8 cellular contexts compared by ENCODE assay signal in genomic region chr1:25858494-25858893, GRCh38. TPM values are rescaled to one million over a fixed set of nuclear protein-coding genes. Genes with fewer than 3 reads are reported as not detected.
A peak's percentile ranks its signal among the peaks of the same experiment; 100 is the strongest.
DNase-seq lines count a peak whose midpoint lies in the region; ATAC-seq and TF ChIP-seq lines count a peak whose summit lies in the region.

No MANE protein-coding gene starts in this region.

- no peaks in the 10 kb centered on the region for H3K9me3 Mint-ChIP-seq in mesothelial cell of epicardium

- CTCF ChIA-PET in IMR-90 (lab: Yijun Ruan, JAX), result no interaction called here

- peak overlapping the region; percentile 18; the same call in 1 of the 2 replicates for H3K4ac ChIP-seq in IMR-90 (ENCODE audit: low read depth, low read length)

- peak overlapping the region; percentile 80 for H3K27ac Mint-ChIP-seq in mesothelial cell of epicardium

- H3K79me1 ChIP-seq in IMR-90 (ENCODE audit: low read depth in 1 of 2, low read length in 2 of 2), result peaks cover 13 to 27% of the 10 kb centered on the region in 2 experiments

- H3K4me1 ChIP-seq in BLaER1 treated with 17β-estradiol and CSF1 and Interleukin-3, amounts not matched to agents 10 nM and 100 nM, result peaks cover 37 to 49% (median 44%) of the 10 kb centered on the region in 10 experiments
- H3K4me1 ChIP-seq in IMR-90 (ENCODE audit: control insufficient read depth, insufficient read depth, low read length), result no peaks in the 10 kb centered on the region; the same call in 1 of the 2 replicates
- peaks cover 11% of the 10 kb centered on the region for H3K4me1 ChIP-seq in adipocyte (ENCODE audit: control insufficient read depth, insufficient read depth, low read length)

- no peak overlapping the region for H2BK120ac ChIP-seq in IMR-90 (ENCODE audit: low read depth, low read length)

- H3K9me1 ChIP-seq in IMR-90 (ENCODE audit: insufficient read depth, low read length), result no peaks in the 10 kb centered on the region; the same call in 1 of the 2 replicates

- H4K5ac ChIP-seq in IMR-90 (ENCODE audit: low read depth, low read length), result no peak overlapping the region

- no peak overlapping the region for H2BK5ac ChIP-seq in IMR-90 (ENCODE audit: low read depth, low read length, poor library complexity, severe bottlenecking)

- H3K27ac ChIP-seq in BLaER1 treated with 17β-estradiol and CSF1 and Interleukin-3, amounts not matched to agents 10 nM and 100 nM, result peak overlapping the region in 9 of 11 experiments; percentile 86 to 98 (median 92); a peak in 18 of 22 replicates
- H3K27ac ChIP-seq in IMR-90 (ENCODE audit: insufficient read depth, low read length), result no peak overlapping the region; the same call in 1 of the 2 replicates

- peaks cover 14% of the 10 kb centered on the region for H3K36me3 Mint-ChIP-seq in mesothelial cell of epicardium

- dilution Hi-C loops in IMR-90 (cut with HindIII; ENCODE audit: low sequenced_read_pairs, unreplicated experiment), result no loop called here

- peaks cover 0 to 19% (median 10%) of the 10 kb centered on the region in 11 experiments; a peak in 13 of 22 replicates for H3K36me3 ChIP-seq in BLaER1 treated with 17β-estradiol and CSF1 and Interleukin-3, amounts not matched to agents 10 nM and 100 nM
- H3K36me3 ChIP-seq in IMR-90 (ENCODE audit: control insufficient read depth, insufficient read depth, low read length) (peaks cover 15% of the 10 kb centered on the region), adipocyte (ENCODE audit: control insufficient read depth, insufficient read depth, low read length, severe bottlenecking) (peaks cover 9% of the 10 kb centered on the region)

- H3K27me3 ChIP-seq in BLaER1 treated with 17β-estradiol and CSF1 and Interleukin-3, amounts not matched to agents 10 nM and 100 nM, result no peaks in the 10 kb centered on the region
- H3K27me3 ChIP-seq in IMR-90 (ENCODE audit: control insufficient read depth, insufficient read depth, low read length) (no peaks in the 10 kb centered on the region), adipocyte (replicated peaks; ENCODE audit: control insufficient read depth, insufficient read depth, low read length) (no peaks in the 10 kb centered on the region)

- H3K4me1 Mint-ChIP-seq in mesothelial cell of epicardium, result peaks cover 24% of the 10 kb centered on the region

- H2AFZ ChIP-seq in IMR-90 (replicated peaks; ENCODE audit: low read length, poor library complexity), result peak overlapping the region; percentile 98

- in situ Hi-C loops in IMR-90 (cut with MboI; ENCODE audit: low sequenced_read_pairs), result no loop called here

- H3K4me3 ChIP-seq in BLaER1 treated with 17β-estradiol and CSF1 and Interleukin-3, amounts not matched to agents 10 nM and 100 nM, result peak overlapping the region; percentile 56 to 75 (median 70)
- H3K4me3 ChIP-seq in IMR-90 (ENCODE audit: insufficient read depth, low read depth, low read length) (peak overlapping the region; percentile 58; the same call in 1 of the 2 replicates), adipocyte (ENCODE audit: low read length) (peak overlapping the region; percentile 93)

- TF ChIP-seq RAD21 in IMR-90 (IDR thresholded peaks at IDR 0.05; ENCODE audit: low read length), result no peak

- ATAC-seq in IMR-90 (ENCODE audit: low read depth), result no peak

- no peak overlapping the region for H2AK5ac ChIP-seq in IMR-90 (ENCODE audit: low read depth, low read length)

- H3K4me2 ChIP-seq in BLaER1 treated with 17β-estradiol and CSF1 and Interleukin-3, amounts not matched to agents 10 nM and 100 nM, result peak overlapping the region; percentile 88 to 98 (median 95)
- H3K4me2 ChIP-seq in IMR-90 (ENCODE audit: low read depth, low read length), result peak overlapping the region; percentile 84

- intact Hi-C loops in IMR-90 (cut with micrococcal nuclease), result no loop called here

- 53% methylated on average over 3 of the region's 7 CpGs; no CpG with 5 or more reads in 1 of the 2 experiments for WGBS in IMR-90 (ENCODE audit: extremely low coverage in 2 of 2, insufficient read length in 1 of 2), 2 experiments

- peak overlapping the region; percentile 21 for H3K23ac ChIP-seq in IMR-90 (ENCODE audit: low read depth, low read length)

- peak overlapping the region; percentile 81 to 94 (median 88) for H3K9ac ChIP-seq in BLaER1 treated with 17β-estradiol and CSF1 and Interleukin-3, amounts not matched to agents 10 nM and 100 nM
- H3K9ac ChIP-seq in IMR-90 (ENCODE audit: low read depth, low read length) (peak overlapping the region; percentile 49; the same call in 1 of the 2 replicates), adipocyte (ENCODE audit: low read length) (peak overlapping the region; percentile 96)

- POLR2A ChIA-PET in IMR-90 (lab: Charles Lee; ENCODE audit: unreplicated experiment), result no interaction called here

- H4K8ac ChIP-seq in IMR-90 (ENCODE audit: low read depth in 2 of 2, low read length in 2 of 2), result peak overlapping the region in 1 of 2 experiments; percentile 76; a peak in 1 of 4 replicates

- TF ChIP-seq CTCF in IMR-90 (conservative IDR thresholded peaks at IDR 0.05; ENCODE audit: low read depth, low read length), result no peak
- no peak for TF ChIP-seq CTCF in mesothelial cell of epicardium (IDR thresholded peaks at IDR 0.05; ENCODE audit: unreplicated experiment)

- H3K27me3 Mint-ChIP-seq in mesothelial cell of epicardium (ENCODE audit: low read depth), result no peaks in the 10 kb centered on the region

- H3K9me3 ChIP-seq in BLaER1 treated with 17β-estradiol and CSF1 and Interleukin-3, amounts not matched to agents 10 nM and 100 nM (replicated peaks in 1 of 11), result no peaks in the 10 kb centered on the region
- H3K9me3 ChIP-seq in IMR-90 (ENCODE audit: control insufficient read depth, insufficient read depth, low read length) (no peaks in the 10 kb centered on the region), adipocyte (ENCODE audit: control insufficient read depth, low read length) (no peaks in the 10 kb centered on the region)

- H2BK15ac ChIP-seq in IMR-90 (ENCODE audit: low read depth, low read length), result no peak overlapping the region

- no peak overlapping the region for H2BK20ac ChIP-seq in IMR-90 (ENCODE audit: low read depth, low read length)

- H3K14ac ChIP-seq in IMR-90 (replicated peaks; ENCODE audit: low read depth, low read length), result no peak overlapping the region

- no peak for TF ChIP-seq POLR2A in IMR-90 (IDR thresholded peaks at IDR 0.05; ENCODE audit: low read depth, low read length)

- no peak overlapping the region for H2AK9ac ChIP-seq in IMR-90 (replicated peaks; ENCODE audit: low read depth, low read length, poor library complexity)

- BruUV-seq in IMR-90 (replicated peaks; lab: Mats Ljungman, UMichigan), result no TSS peak

- no peak for DNase-seq in IMR-90
- peak; percentile 23 for DNase-seq in adipocyte (ENCODE audit: low read depth)
- DNase-seq in mesothelial cell of epicardium (ENCODE audit: low spot score in 2 of 2, unreplicated experiment in 2 of 2), result no peak
- DNase-seq in stimulated activated naive CD4-positive, alpha-beta T cell treated with Interleukin-2 at 50 U/mL for 16 hours (lab: John Stamatoyannopoulos, UW), result no peak
- no peak for DNase-seq in kidney glomerular epithelial cell (lab: John Stamatoyannopoulos, UW)
- DNase-seq in NCI-H226, result no peak
- no peak for DNase-seq in activated CD4-positive, alpha-beta T cell treated with anti-CD3 and anti-CD28 coated beads for 4 hours

- H4K20me1 ChIP-seq in BLaER1 treated with 17β-estradiol and CSF1 and Interleukin-3, amounts not matched to agents 10 nM and 100 nM, result peaks cover 0 to 4% (median 0%) of the 10 kb centered on the region in 11 experiments; a peak in 1 of 22 replicates
- peaks cover 5% of the 10 kb centered on the region; the same call in 1 of the 2 replicates for H4K20me1 ChIP-seq in IMR-90 (ENCODE audit: insufficient read depth, low read length)

- peak overlapping the region; percentile 24; the same call in 1 of the 2 replicates for H3K56ac ChIP-seq in IMR-90 (ENCODE audit: extremely low read depth, insufficient read depth, low read length)

- no peak overlapping the region for H4K91ac ChIP-seq in IMR-90 (ENCODE audit: insufficient read depth, low read depth, low read length)

- no peak overlapping the region for H3K18ac ChIP-seq in IMR-90 (ENCODE audit: low read depth, low read length)

- H3K4me3 Mint-ChIP-seq in mesothelial cell of epicardium, result peak overlapping the region; percentile 87

TF ChIP-seq in IMR-90, 13 proteins besides CTCF, POLR2A, EP300 and RAD21 (continues in another document):
- TF ChIP-seq NFE2L2 (IDR thresholded peaks at IDR 0.05; ENCODE audit: low read depth, low read length) (no peak), MAZ (IDR thresholded peaks at IDR 0.05; ENCODE audit: borderline replicate concordance, low read depth, low read length) (no peak)

RNA-seq across cellular contexts. Expression of gene AUNIP, which starts 0.8 kb away (rescaled TPM):
- 3.9 and 5.0 TPM in 2 replicates for total RNA-seq in IMR-90 (2012; rRNA removed)
- polyA plus RNA-seq in IMR-90 (2012; rRNA removed), result 2.2 and 2.4 TPM in 2 replicates
- 0.52 and 0.65 TPM in 2 replicates for polyA plus RNA-seq in IMR-90 (2012; cell fraction: cytosol; rRNA removed)
- polyA plus RNA-seq in IMR-90 (2012; cell fraction: nucleus; rRNA removed; ENCODE audit: low replicate concordance), result 0.39 and 0.96 TPM in 2 replicates
- 2.4 to 2.8 TPM (median 2.7 TPM) in 3 replicates for total RNA-seq in mesothelial cell of epicardium

RNA-seq across cellular contexts. Expression of gene PAQR7, which starts 17.0 kb away (rescaled TPM):
- total RNA-seq in IMR-90 (2012; rRNA removed), result 8.3 and 9.0 TPM in 2 replicates
- 12.0 and 12.9 TPM in 2 replicates for polyA plus RNA-seq in IMR-90 (2012; rRNA removed)
- polyA plus RNA-seq in IMR-90 (2012; cell fraction: cytosol; rRNA removed), result 7.6 and 16.9 TPM in 2 replicates
- polyA plus RNA-seq in IMR-90 (2012; cell fraction: nucleus; rRNA removed; ENCODE audit: low replicate concordance), result 33.3 and 47.8 TPM in 2 replicates
- total RNA-seq in mesothelial cell of epicardium, result 24.0 to 26.8 TPM (median 24.0 TPM) in 3 replicates

RNA-seq across cellular contexts. Expression of gene MTFR1L, which starts 38.7 kb away (rescaled TPM):
- total RNA-seq in IMR-90 (2012; rRNA removed) (57.2 and 69.7 TPM in 2 replicates), mesothelial cell of epicardium (74.3 to 76.6 TPM (median 74.7 TPM) in 3 replicates)
- 69.1 and 80.0 TPM in 2 replicates for polyA plus RNA-seq in IMR-90 (2012; rRNA removed)
- polyA plus RNA-seq in IMR-90 (2012; cell fraction: cytosol; rRNA removed), result 89.0 and 279 TPM in 2 replicates
- polyA plus RNA-seq in IMR-90 (2012; cell fraction: nucleus; rRNA removed; ENCODE audit: low replicate concordance), result 122 and 153 TPM in 2 replicates

RNA-seq across cellular contexts. Expression of gene STMN1, which starts 47.7 kb away (rescaled TPM):
- total RNA-seq in IMR-90 (2012; rRNA removed) (93.0 and 194 TPM in 2 replicates), mesothelial cell of epicardium (464 to 480 TPM (median 472 TPM) in 3 replicates)
- 179 and 273 TPM in 2 replicates for polyA plus RNA-seq in IMR-90 (2012; rRNA removed)
- 28.5 and 67.8 TPM in 2 replicates for polyA plus RNA-seq in IMR-90 (2012; cell fraction: cytosol; rRNA removed)
- polyA plus RNA-seq in IMR-90 (2012; cell fraction: nucleus; rRNA removed; ENCODE audit: low replicate concordance), result 11.0 and 55.5 TPM in 2 replicates

RNA-seq across cellular contexts. Expression of gene SELENON, which starts 58.5 kb away (rescaled TPM):
- total RNA-seq in IMR-90 (2012; rRNA removed) (9.1 and 10.0 TPM in 2 replicates), mesothelial cell of epicardium (71.6 to 74.1 TPM (median 72.8 TPM) in 3 replicates)
- 86.4 and 114 TPM in 2 replicates for polyA plus RNA-seq in IMR-90 (2012; rRNA removed)
- 67.8 and 132 TPM in 2 replicates for polyA plus RNA-seq in IMR-90 (2012; cell fraction: cytosol; rRNA removed)
- 82.8 and 113 TPM in 2 replicates for polyA plus RNA-seq in IMR-90 (2012; cell fraction: nucleus; rRNA removed; ENCODE audit: low replicate concordance)
